In the genomic region with DNA sequence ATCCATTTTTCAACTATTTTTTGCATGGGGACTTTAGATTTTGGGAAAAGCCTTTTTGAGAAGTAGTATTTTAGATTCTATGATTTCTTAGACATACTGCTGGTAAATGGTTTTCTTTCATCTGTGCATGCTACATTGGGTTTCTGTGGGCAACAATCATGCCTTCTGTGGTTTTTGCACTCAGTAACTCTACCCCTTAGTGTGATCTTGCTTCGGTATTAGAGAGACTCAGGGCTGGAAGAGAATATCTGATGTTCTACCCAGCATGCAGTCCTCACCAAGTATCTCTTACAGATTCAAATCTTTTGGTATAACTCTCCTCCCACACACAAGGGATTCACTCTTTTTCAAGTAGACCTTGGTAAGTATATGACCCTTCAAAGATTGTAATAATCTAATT, we compare ENCODE assay signal across 17 cellular contexts.
A peak's percentile ranks its signal among the peaks of the same experiment; 100 is the strongest.
DNase-seq lines count a peak whose midpoint lies in the region; ATAC-seq and TF ChIP-seq lines count a peak whose summit lies in the region.
"Had no signal": no experiment of that assay in that cellular context is flagged by ENCODE, and none has a peak within 500 bp of the region (broad histone marks: within the 10 kb centered on the region; RNA-seq: fewer than 3 reads in every experiment).

No MANE protein-coding gene starts in this region.

- H3K4me3 ChIP-seq in adrenal gland = no peak overlapping the region
- H3K4me3 ChIP-seq: gastrocnemius medialis, left ventricle myocardium inferior, sigmoid colon had no signal

- intact Hi-C loops in activated CD4-positive, alpha-beta T cell treated with anti-CD3 and anti-CD28 coated beads for 36 hours (cut with DNase I, micrococcal nuclease) = no loop called here
- intact Hi-C loops in adrenal gland (cut with DNase I) = no loop called here

- no peaks in the 10 kb centered on the region for H3K4me1 Mint-ChIP-seq in activated CD4-positive, alpha-beta T cell treated with anti-CD3 and anti-CD28 coated beads for 36 hours
- H3K4me1 Mint-ChIP-seq: activated B cell treated with CpG ODN at 0.5 μM for 24 hours had no signal

- H3K4me3 Mint-ChIP-seq in activated CD4-positive, alpha-beta T cell treated with anti-CD3 and anti-CD28 coated beads for 36 hours = no peak overlapping the region
- H3K4me3 Mint-ChIP-seq: activated B cell treated with CpG ODN at 0.5 μM for 24 hours had no signal

- H3K27ac ChIP-seq in adrenal gland = no peak overlapping the region
- H3K27ac ChIP-seq: gastrocnemius medialis, left ventricle myocardium inferior, sigmoid colon had no signal

- CTCF ChIA-PET in activated CD4-positive, alpha-beta T cell treated with anti-CD3 and anti-CD28 coated beads for 36 hours (lab: Charles Lee) = no interaction called here

- no peaks in the 10 kb centered on the region for H3K4me1 ChIP-seq in adrenal gland (replicated peaks in 1 of 2)
- H3K4me1 ChIP-seq: gastrocnemius medialis, left ventricle myocardium inferior, sigmoid colon had no signal

- no peaks in the 10 kb centered on the region for H3K9me3 Mint-ChIP-seq in activated CD4-positive, alpha-beta T cell treated with anti-CD3 and anti-CD28 coated beads for 36 hours (ENCODE audit: low read depth)
- H3K9me3 Mint-ChIP-seq: activated B cell treated with CpG ODN at 0.5 μM for 24 hours had no signal

- H3K36me3 ChIP-seq in adrenal gland (replicated peaks in 1 of 2) = no peaks in the 10 kb centered on the region
- H3K36me3 ChIP-seq: gastrocnemius medialis, left ventricle myocardium inferior, sigmoid colon had no signal

- TF ChIP-seq POLR2A in adrenal gland (IDR thresholded peaks at IDR 0.05) = no peak

- H3K36me3 Mint-ChIP-seq in activated CD4-positive, alpha-beta T cell treated with anti-CD3 and anti-CD28 coated beads for 36 hours (ENCODE audit: low read depth) = no peaks in the 10 kb centered on the region

- TF ChIP-seq CTCF in adrenal gland (IDR thresholded peaks at IDR 0.05) = no peak

- POLR2A ChIA-PET in activated CD4-positive, alpha-beta T cell treated with anti-CD3 and anti-CD28 coated beads for 36 hours (lab: Charles Lee) = no interaction called here

- WGBS in adrenal gland, 4 donors = 55 to 74% (median 62%) methylated on average over 1 of the region's 1 CpG

- no peak overlapping the region for H3K27ac Mint-ChIP-seq in activated CD4-positive, alpha-beta T cell treated with anti-CD3 and anti-CD28 coated beads for 36 hours
- H3K27ac Mint-ChIP-seq: activated B cell treated with CpG ODN at 0.5 μM for 24 hours had no signal

- H3K27me3 ChIP-seq in adrenal gland = no peaks in the 10 kb centered on the region
- H3K27me3 ChIP-seq: gastrocnemius medialis, sigmoid colon had no signal

- H3K27me3 Mint-ChIP-seq in activated CD4-positive, alpha-beta T cell treated with anti-CD3 and anti-CD28 coated beads for 36 hours = no peaks in the 10 kb centered on the region

- H3K9me3 ChIP-seq in adrenal gland (replicated peaks in 1 of 3) = no peaks in the 10 kb centered on the region
- H3K9me3 ChIP-seq: gastrocnemius medialis, sigmoid colon had no signal

- DNase-seq in NCI-H2107 treated with DMSO at 0.1 percent for 48 hours (lab: John Stamatoyannopoulos, UW; ENCODE audit: unreplicated experiment) (peak; percentile 64), iris pigment epithelial cell (ENCODE audit: low read depth) (peak; percentile 12), SHP77 treated with DMSO at 0.1 percent for 48 hours (lab: John Stamatoyannopoulos, UW) (no peak), adrenal gland (no peak)
- no peak for DNase-seq in activated effector memory CD4-positive, alpha-beta T cell treated with anti-CD3 and anti-CD28 coated beads, Interleukin-2, amount 50 U/mL, for 16 hours
- DNase-seq in activated CD4-positive, alpha-beta T cell treated with anti-CD3 and anti-CD28 coated beads for 36 hours = no peak
- DNase-seq: activated B cell treated with CpG ODN at 0.5 μM for 24 hours; activated effector memory CD4-positive, alpha-beta T cell treated with Interleukin-2 at 50 U/mL for 16 hours; amniotic stem cell; gastrocnemius medialis; left ventricle myocardium inferior; NCI-H2081 treated with DMSO at 0.1 percent for 48 hours; sigmoid colon; stimulated activated CD4-positive, alpha-beta T cell treated with anti-CD3 and anti-CD28 coated beads, Interleukin-2, amount 100 ng/mL, for 24 hours; T-helper 1 cell had no signal

- ATAC-seq in GM18517 (IDR thresholded peaks at IDR 0.05; ENCODE audit: unreplicated experiment) (peak; percentile 69), HG02798 (IDR thresholded peaks at IDR 0.05; ENCODE audit: poor library complexity, unreplicated experiment) (peak; percentile 64)
- ATAC-seq in activated CD4-positive, alpha-beta T cell treated with anti-CD3 and anti-CD28 coated beads for 36 hours = no peak
- ATAC-seq: gastrocnemius medialis had no signal

Comparison
In these comparisons a context has a peak if more than half of its experiments do, and no peak if none do; other contexts are left out.
1. DNase-seq: peak in NCI-H2107 treated with DMSO at 0.1 percent for 48 hours (single experiment) and iris pigment epithelial cell (single experiment); none in activated effector memory CD4-positive, alpha-beta T cell treated with anti-CD3 and anti-CD28 coated beads, Interleukin-2, amount 50 U/mL, for 16 hours (single experiment), SHP77 treated with DMSO at 0.1 percent for 48 hours (single experiment), activated CD4-positive, alpha-beta T cell treated with anti-CD3 and anti-CD28 coated beads for 36 hours (single experiment) and adrenal gland (0 of 7).